9 cellular contexts compared by ENCODE assay signal in the genomic region with DNA sequence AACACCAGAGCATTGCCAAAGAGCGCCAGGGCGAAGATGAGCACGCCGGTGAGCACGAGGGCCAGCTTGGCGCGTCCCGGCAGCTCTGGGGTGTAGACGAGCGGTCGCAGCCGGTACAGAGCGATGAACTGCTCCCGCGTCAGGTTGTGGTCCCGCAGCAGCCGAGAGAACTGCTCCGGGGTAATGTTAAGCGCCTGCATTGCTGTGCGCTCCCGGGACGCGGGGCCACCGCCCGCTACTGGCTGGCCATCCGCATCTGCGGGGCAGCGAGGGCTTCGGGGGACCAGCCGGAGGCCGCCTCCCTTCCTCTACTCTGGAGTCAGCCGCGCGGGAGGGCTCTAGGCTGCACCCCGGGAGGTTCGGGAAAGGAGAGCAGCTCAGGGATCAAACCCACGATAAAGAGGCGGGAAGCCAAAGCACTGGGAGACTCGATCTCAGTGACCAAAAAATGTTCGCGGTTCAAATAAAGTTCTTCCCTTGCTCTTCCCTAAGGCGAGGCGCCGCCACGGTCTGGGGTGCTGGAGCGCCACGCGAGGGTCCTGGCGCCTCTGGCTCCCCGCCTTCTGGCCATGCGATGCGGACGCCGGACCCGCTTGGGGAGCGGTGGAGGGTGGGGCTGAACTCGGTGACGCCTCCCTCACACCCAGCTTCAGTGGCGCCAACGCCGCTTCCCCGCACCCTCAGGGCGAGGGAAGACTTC. TPM values are rescaled to one million over a fixed set of nuclear protein-coding genes. Genes with fewer than 3 reads are reported as not detected.
DNase-seq lines count a peak whose midpoint lies in the region; TF ChIP-seq lines count a peak whose summit lies in the region.
"Had no signal": no experiment of that assay in that cellular context is flagged by ENCODE, and none has a peak within 500 bp of the region (broad histone marks: within the 10 kb centered on the region; RNA-seq: fewer than 3 reads in every experiment).

A gene (minus strand): TSS at position 571 of the 700 bp plus-strand sequence. CDS start 371 bp downstream, at position 200.

- no peak for TF ChIP-seq CTCF in suprapubic skin (IDR thresholded peaks at IDR 0.05)
- no peak for TF ChIP-seq CTCF in lower leg skin (IDR thresholded peaks at IDR 0.05)

- intact Hi-C loops in lower leg skin (cut with DNase I; ENCODE audit: low total_unique reads): no loop called here

- POLR2A ChIA-PET in activated CD4-positive, alpha-beta T cell treated with anti-CD3 and anti-CD28 coated beads, Interleukin-2, amount 10 ng/mL, durations not matched to agents 7 days and 5 days (lab: Charles Lee): no interaction called here

- H3K9me3 ChIP-seq in suprapubic skin: no peaks in the 10 kb centered on the region

- peaks cover 62% of the 10 kb centered on the region for H3K27me3 ChIP-seq in suprapubic skin

- no peak within 1 kb of the TSS for H3K27ac ChIP-seq in suprapubic skin

- H3K27me3 Mint-ChIP-seq in activated CD4-positive, alpha-beta T cell treated with anti-CD3 and anti-CD28 coated beads, Interleukin-2, amount 10 ng/mL, durations not matched to agents 7 days and 5 days: peaks cover 71% of the 10 kb centered on the region

- CTCF ChIA-PET in activated CD4-positive, alpha-beta T cell treated with anti-CD3 and anti-CD28 coated beads, Interleukin-2, amount 10 ng/mL, durations not matched to agents 7 days and 5 days (lab: Charles Lee): interaction anchor here (0.7 kb wide), 1 partner anchor 277 kb away, joined by 3 read pairs; no protein-coding TSS in a partner anchor

- H3K4me1 ChIP-seq in suprapubic skin: peaks cover 13% of the 10 kb centered on the region

- H3K27ac Mint-ChIP-seq in activated CD4-positive, alpha-beta T cell treated with anti-CD3 and anti-CD28 coated beads, Interleukin-2, amount 10 ng/mL, durations not matched to agents 7 days and 5 days: peak within 1 kb of the TSS; percentile 58

- H3K4me3 Mint-ChIP-seq in activated CD4-positive, alpha-beta T cell treated with anti-CD3 and anti-CD28 coated beads, Interleukin-2, amount 10 ng/mL, durations not matched to agents 7 days and 5 days: peak within 1 kb of the TSS; percentile 44

- no peak for DNase-seq in activated CD4-positive, alpha-beta T cell treated with anti-CD3 and anti-CD28 coated beads, Interleukin-2, amount 10 ng/mL, durations not matched to agents 7 days and 5 days
- DNase-seq in activated CD4-positive, alpha-beta T cell treated with anti-CD3 and anti-CD28 coated beads for 1 hour: no peak
- DNase-seq in astrocyte of the hippocampus (ENCODE audit: low read depth, low spot score) (peak; percentile 49), iris pigment epithelial cell (ENCODE audit: low read depth) (peak; percentile 7), suprapubic skin (ENCODE audit: low spot score in 2 of 2) (no peak), NCI-H1048 (lab: John Stamatoyannopoulos, UW) (no peak), DMS 273 (lab: John Stamatoyannopoulos, UW; ENCODE audit: unreplicated experiment) (no peak), lower leg skin (ENCODE audit: low spot score in 2 of 2) (no peak)

- H3K36me3 ChIP-seq in suprapubic skin: no peaks in the 10 kb centered on the region

- H3K4me3 ChIP-seq in suprapubic skin (peak within 1 kb of the TSS; percentile 33), lower leg skin (ENCODE audit: low read depth, poor library complexity, severe bottlenecking) (no peak within 1 kb of the TSS)

- no peaks in the 10 kb centered on the region for H3K36me3 Mint-ChIP-seq in activated CD4-positive, alpha-beta T cell treated with anti-CD3 and anti-CD28 coated beads, Interleukin-2, amount 10 ng/mL, durations not matched to agents 7 days and 5 days (ENCODE audit: low read depth)

- peaks cover 6% of the 10 kb centered on the region for H3K4me1 Mint-ChIP-seq in activated CD4-positive, alpha-beta T cell treated with anti-CD3 and anti-CD28 coated beads, Interleukin-2, amount 10 ng/mL, durations not matched to agents 7 days and 5 days

- no peaks in the 10 kb centered on the region for H3K9me3 Mint-ChIP-seq in activated CD4-positive, alpha-beta T cell treated with anti-CD3 and anti-CD28 coated beads, Interleukin-2, amount 10 ng/mL, durations not matched to agents 7 days and 5 days

- no peak for TF ChIP-seq EP300 in suprapubic skin (IDR thresholded peaks at IDR 0.05)

- TF ChIP-seq POLR2A in suprapubic skin (IDR thresholded peaks at IDR 0.05): no peak
- no peak for TF ChIP-seq POLR2A in lower leg skin (IDR thresholded peaks at IDR 0.05)

- 4% methylated on average over 34 of the region's 63 CpGs for WGBS in suprapubic skin
- WGBS in lower leg skin, 2 donors: 2% methylated on average over 41 to 63 of the region's 63 CpGs

RNA-seq across cellular contexts. Expression of the gene that starts here (rescaled TPM):
- not detected for total RNA-seq in activated CD4-positive, alpha-beta T cell treated with anti-CD3 and anti-CD28 coated beads, Interleukin-2, amount 10 ng/mL, durations not matched to agents 7 days and 5 days
- total RNA-seq in suprapubic skin (not detected), lower leg skin (not detected)
- total RNA-seq: myocyte had no signal

Comparison
In these comparisons a context has a peak if more than half of its experiments do, and no peak if none do; other contexts are left out.
1. DNase-seq: peak in astrocyte of the hippocampus (single experiment) and iris pigment epithelial cell (single experiment); none in activated CD4-positive, alpha-beta T cell treated with anti-CD3 and anti-CD28 coated beads, Interleukin-2, amount 10 ng/mL, durations not matched to agents 7 days and 5 days (single experiment), activated CD4-positive, alpha-beta T cell treated with anti-CD3 and anti-CD28 coated beads for 1 hour (single experiment), suprapubic skin (0 of 2), NCI-H1048 (single experiment), DMS 273 (single experiment) and lower leg skin (0 of 2).